1 cellular context compared by ENCODE assay signal in genomic region chr17:2821868-2822267, GRCh38.
TF ChIP-seq lines count a peak whose summit lies in the region.

No MANE protein-coding gene starts in this region.

TF ChIP-seq in H1, 55 proteins besides CTCF, POLR2A, EP300 and RAD21:
- TF ChIP-seq SP2 (IDR thresholded peaks at IDR 0.05; ENCODE audit: low read length) (no peak), USF2 (IDR thresholded peaks at IDR 0.05; ENCODE audit: low read length) (no peak), SUZ12 (IDR thresholded peaks at IDR 0.05; ENCODE audit: low read length) (no peak), E2F6 (IDR thresholded peaks at IDR 0.05) (no peak), YY1 (IDR thresholded peaks at IDR 0.05; ENCODE audit: low read depth, low read length) (no peak), TAF1 (IDR thresholded peaks at IDR 0.05; ENCODE audit: low read depth, low read length) (no peak), JUN (IDR thresholded peaks at IDR 0.05; ENCODE audit: low read depth, low read length) (no peak), EGR1 (IDR thresholded peaks at IDR 0.05; ENCODE audit: borderline replicate concordance, low read depth, low read length) (no peak)
